ENCODE assay signal across 1 cellular context in genomic region chr19:8030906-8031305, GRCh38.
TF ChIP-seq lines count a peak whose summit lies in the region.

No MANE protein-coding gene starts in this region.

TF ChIP-seq in HepG2, 621 proteins besides CTCF, POLR2A, EP300 and RAD21:
- TF ChIP-seq KAT2B (IDR thresholded peaks at IDR 0.05; ENCODE audit: borderline replicate concordance, low read depth, low read length) (no peak), STAG1 (CRISPR knock-in tag; IDR thresholded peaks at IDR 0.05) (no peak), NKX3-1 (CRISPR knock-in tag; IDR thresholded peaks at IDR 0.05) (no peak), ZNF777 (CRISPR knock-in tag; IDR thresholded peaks at IDR 0.05) (no peak), ZNF12 (CRISPR knock-in tag; IDR thresholded peaks at IDR 0.05) (peak; percentile 92)
TF ChIP-seq in HepG2: peak in this region for 1.
